In genomic region chr11:116424615-116425261, GRCh38 we compare ENCODE assay signal across 21 cellular contexts.
DNase-seq lines count a peak whose midpoint lies in the region; FAIRE-seq and TF ChIP-seq lines count a peak whose summit lies in the region.
"Had no signal": no experiment of that assay in that cellular context is flagged by ENCODE, and none has a peak within 500 bp of the region (broad histone marks: within the 10 kb centered on the region; RNA-seq: fewer than 3 reads in every experiment).

No MANE protein-coding gene starts in this region.

- H3K4me3 ChIP-seq in breast epithelium, result no peak overlapping the region
- no peak overlapping the region for H3K4me3 ChIP-seq in endothelial cell of umbilical vein (replicated peaks in 1 of 3; ENCODE audit: insufficient read depth in 1 of 3, low read depth in 1 of 3, low read length in 3 of 3)
- H3K4me3 ChIP-seq: GM23338, MG63 had no signal

- DNase-seq in DMS53 (lab: John Stamatoyannopoulos, UW), result peak; percentile 34
- DNase-seq in DMS53 treated with DMSO at 0.1 percent for 48 hours (lab: John Stamatoyannopoulos, UW; ENCODE audit: unreplicated experiment), result no peak
- DNase-seq in MCF 10A (ENCODE audit: unreplicated experiment), result peak; percentile 3
- no peak for DNase-seq in breast epithelium (ENCODE audit: low spot score in 2 of 2)
- peak; percentile 4 for DNase-seq in endothelial cell of umbilical vein (ENCODE audit: low read depth, low spot score)
- no peak for DNase-seq in activated CD4-positive, alpha-beta T cell treated with anti-CD3 and anti-CD28 coated beads, Interleukin-2, amount 10 ng/mL, durations not matched to agents 7 days and 5 days
- no peak for DNase-seq in erythroblast (lab: John Stamatoyannopoulos, UW)
- DNase-seq in NK-92 (lab: John Stamatoyannopoulos, UW; ENCODE audit: unreplicated experiment), result no peak
- DNase-seq: CD4-positive, alpha-beta memory T cell; GF-D8; MG63; NCI-H1105 treated with DMSO at 0.1 percent for 48 hours; NCI-H187 treated with DMSO at 0.1 percent for 48 hours; NCI-H526 treated with DMSO at 0.1 percent for 48 hours; T-helper 1 cell had no signal

- H3K36me3 Mint-ChIP-seq in MCF 10A (ENCODE audit: insufficient read depth, unreplicated experiment), result no peaks in the 10 kb centered on the region
- H3K36me3 Mint-ChIP-seq in activated CD4-positive, alpha-beta T cell treated with anti-CD3 and anti-CD28 coated beads, Interleukin-2, amount 10 ng/mL, durations not matched to agents 7 days and 5 days (ENCODE audit: low read depth), result no peaks in the 10 kb centered on the region
- H3K36me3 Mint-ChIP-seq: CD4-positive, alpha-beta memory T cell had no signal

- H3K9me3 ChIP-seq in breast epithelium (no peaks in the 10 kb centered on the region), endothelial cell of umbilical vein (replicated peaks; ENCODE audit: control insufficient read depth, insufficient read depth, low read length) (no peaks in the 10 kb centered on the region)
- H3K9me3 ChIP-seq: MG63 had no signal

- no peak overlapping the region for H3K4me2 ChIP-seq in endothelial cell of umbilical vein (ENCODE audit: insufficient read depth, low read length)
- H3K4me2 ChIP-seq: GM23338, KMS-11 had no signal

- intact Hi-C loops in MCF 10A (cut with micrococcal nuclease) (no loop called here), breast epithelium (cut with DNase I; ENCODE audit: low total_unique reads) (no loop called here), endothelial cell of umbilical vein (cut with micrococcal nuclease) (loop anchor here (10.0 kb wide), 1 partner anchor 150 kb away; no protein-coding TSS in a partner anchor)

- no peak overlapping the region for H3K27ac Mint-ChIP-seq in MCF 10A (ENCODE audit: low read depth, unreplicated experiment)
- no peak overlapping the region for H3K27ac Mint-ChIP-seq in activated CD4-positive, alpha-beta T cell treated with anti-CD3 and anti-CD28 coated beads, Interleukin-2, amount 10 ng/mL, durations not matched to agents 7 days and 5 days
- H3K27ac Mint-ChIP-seq: B cell; CD4-positive, alpha-beta memory T cell; GM23338 had no signal

- no peaks in the 10 kb centered on the region for H3K27me3 Mint-ChIP-seq in MCF 10A (ENCODE audit: insufficient read depth, unreplicated experiment)
- peaks cover 5% of the 10 kb centered on the region for H3K27me3 Mint-ChIP-seq in activated CD4-positive, alpha-beta T cell treated with anti-CD3 and anti-CD28 coated beads, Interleukin-2, amount 10 ng/mL, durations not matched to agents 7 days and 5 days

- no peak for FAIRE-seq in endothelial cell of umbilical vein (lab: Jason Lieb, UNC)
- FAIRE-seq: GM12891, GM18507 had no signal

- no TSS peak for BruUV-seq in MCF 10A (replicated peaks; lab: Mats Ljungman, UMichigan)
- no TSS peak for BruUV-seq in endothelial cell of umbilical vein (replicated peaks; lab: Mats Ljungman, UMichigan)

- no peaks in the 10 kb centered on the region for H3K9me3 Mint-ChIP-seq in MCF 10A (ENCODE audit: unreplicated experiment)
- no peaks in the 10 kb centered on the region for H3K9me3 Mint-ChIP-seq in activated CD4-positive, alpha-beta T cell treated with anti-CD3 and anti-CD28 coated beads, Interleukin-2, amount 10 ng/mL, durations not matched to agents 7 days and 5 days

- no peaks in the 10 kb centered on the region for H3K9me1 ChIP-seq in endothelial cell of umbilical vein (replicated peaks; ENCODE audit: control insufficient read depth, extremely low read depth, insufficient read depth, low read length)

- H3K36me3 ChIP-seq in breast epithelium, result no peaks in the 10 kb centered on the region
- no peaks in the 10 kb centered on the region for H3K36me3 ChIP-seq in endothelial cell of umbilical vein (ENCODE audit: control insufficient read depth in 2 of 2, extremely low read depth in 1 of 2, insufficient read depth in 2 of 2, low read length in 2 of 2)
- H3K36me3 ChIP-seq: MG63 had no signal

- peaks cover 4% of the 10 kb centered on the region for H3K4me1 Mint-ChIP-seq in MCF 10A (ENCODE audit: insufficient read depth, unreplicated experiment)
- H3K4me1 Mint-ChIP-seq in activated CD4-positive, alpha-beta T cell treated with anti-CD3 and anti-CD28 coated beads, Interleukin-2, amount 10 ng/mL, durations not matched to agents 7 days and 5 days, result no peaks in the 10 kb centered on the region
- H3K4me1 Mint-ChIP-seq: B cell; CD4-positive, alpha-beta memory T cell had no signal

- TF ChIP-seq CTCF in MCF 10A (IDR thresholded peaks at IDR 0.05; ENCODE audit: unreplicated experiment), result no peak
- TF ChIP-seq CTCF in breast epithelium (IDR thresholded peaks at IDR 0.05), result no peak
- TF ChIP-seq CTCF in endothelial cell of umbilical vein (IDR thresholded peaks at IDR 0.05; ENCODE audit: extremely low read depth in 1 of 2, insufficient read depth in 1 of 2, low read depth in 1 of 2, low read length in 2 of 2), result no peak

- no peak overlapping the region for H2AFZ ChIP-seq in endothelial cell of umbilical vein (ENCODE audit: low read depth, low read length)
- H2AFZ ChIP-seq: GM23338 had no signal

- dilution Hi-C loops in endothelial cell of umbilical vein (cut with MboI; ENCODE audit: extremely low pct_ligation_motif_present, low sequenced_read_pairs), result no loop called here

- H4K20me1 ChIP-seq in endothelial cell of umbilical vein (replicated peaks; ENCODE audit: control insufficient read depth, extremely low read depth, insufficient read depth, low read length), result no peaks in the 10 kb centered on the region

- no peaks in the 10 kb centered on the region for H3K79me2 ChIP-seq in endothelial cell of umbilical vein (ENCODE audit: control insufficient read depth, insufficient read depth, low read length)

- POLR2A ChIA-PET in MCF 10A (lab: Yijun Ruan, JAX), result no interaction called here
- POLR2A ChIA-PET in endothelial cell of umbilical vein (lab: Charles Lee), result no interaction called here
- POLR2A ChIA-PET in activated CD4-positive, alpha-beta T cell treated with anti-CD3 and anti-CD28 coated beads, Interleukin-2, amount 10 ng/mL, durations not matched to agents 7 days and 5 days (lab: Charles Lee), result no interaction called here

- no peak overlapping the region for H3K9ac ChIP-seq in endothelial cell of umbilical vein (replicated peaks; ENCODE audit: extremely low read depth, insufficient read depth, low read length)
- H3K9ac ChIP-seq: KMS-11 had no signal

- no peak overlapping the region for H3K27ac ChIP-seq in breast epithelium
- H3K27ac ChIP-seq in endothelial cell of umbilical vein (ENCODE audit: insufficient read depth, low read depth, low read length), result no peak overlapping the region
- H3K27ac ChIP-seq: 22Rv1, KMS-11 had no signal

- CTCF ChIA-PET in MCF 10A (lab: Yijun Ruan, JAX) (interaction anchor here (0.6 kb wide), 2 partner anchors 59 to 216 kb away, joined by 3 to 5 read pairs; no protein-coding TSS in a partner anchor), endothelial cell of umbilical vein (lab: Charles Lee) (interaction anchor here (2.2 to 4.3 kb wide), 2 partner anchors 66 to 74 kb away, joined by 7 to 66 read pairs; no protein-coding TSS in a partner anchor)
- CTCF ChIA-PET in activated CD4-positive, alpha-beta T cell treated with anti-CD3 and anti-CD28 coated beads, Interleukin-2, amount 10 ng/mL, durations not matched to agents 7 days and 5 days (lab: Charles Lee), result no interaction called here

- TF ChIP-seq POLR2A in breast epithelium (IDR thresholded peaks at IDR 0.05) (no peak), endothelial cell of umbilical vein (IDR thresholded peaks at IDR 0.05; ENCODE audit: low read depth, low read length) (no peak), erythroblast (IDR thresholded peaks at IDR 0.05; ENCODE audit: low read length) (no peak)

- H3K27me3 ChIP-seq in breast epithelium (no peaks in the 10 kb centered on the region), endothelial cell of umbilical vein (ENCODE audit: control insufficient read depth in 2 of 2, insufficient read depth in 2 of 2, low read length in 2 of 2) (no peaks in the 10 kb centered on the region)
- H3K27me3 ChIP-seq: MG63 had no signal

- H3K4me3 Mint-ChIP-seq in MCF 10A (ENCODE audit: unreplicated experiment), result no peak overlapping the region
- no peak overlapping the region for H3K4me3 Mint-ChIP-seq in activated CD4-positive, alpha-beta T cell treated with anti-CD3 and anti-CD28 coated beads, Interleukin-2, amount 10 ng/mL, durations not matched to agents 7 days and 5 days
- H3K4me3 Mint-ChIP-seq: B cell; CD4-positive, alpha-beta memory T cell; GM23338 had no signal

- H3K4me1 ChIP-seq in breast epithelium, result no peaks in the 10 kb centered on the region
- no peaks in the 10 kb centered on the region for H3K4me1 ChIP-seq in endothelial cell of umbilical vein (ENCODE audit: control insufficient read depth, extremely low read depth, insufficient read depth, low read length)

TF ChIP-seq in endothelial cell of umbilical vein, 7 proteins besides CTCF, POLR2A, EP300 and RAD21:
- no peak for TF ChIP-seq GATA2 (IDR thresholded peaks at IDR 0.05; ENCODE audit: insufficient read depth, insufficient read length, low read depth, low read length)
- TF ChIP-seq, protein P1, sequence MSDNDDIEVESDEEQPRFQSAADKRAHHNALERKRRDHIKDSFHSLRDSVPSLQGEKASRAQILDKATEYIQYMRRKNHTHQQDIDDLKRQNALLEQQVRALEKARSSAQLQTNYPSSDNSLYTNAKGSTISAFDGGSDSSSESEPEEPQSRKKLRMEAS (IDR thresholded peaks at IDR 0.05; ENCODE audit: insufficient read depth, insufficient read length), result no peak

Comparison
In these comparisons a context has a peak if more than half of its experiments do, and no peak if none do; other contexts are left out.
1. DNase-seq: peak in DMS53 (single experiment), MCF 10A (single experiment) and endothelial cell of umbilical vein (single experiment); none in DMS53 treated with DMSO at 0.1 percent for 48 hours (single experiment), breast epithelium (0 of 2), activated CD4-positive, alpha-beta T cell treated with anti-CD3 and anti-CD28 coated beads, Interleukin-2, amount 10 ng/mL, durations not matched to agents 7 days and 5 days (single experiment), erythroblast (0 of 2) and NK-92 (single experiment).